Comparison of ENCODE assay signal across 21 cellular contexts in the genomic region with DNA sequence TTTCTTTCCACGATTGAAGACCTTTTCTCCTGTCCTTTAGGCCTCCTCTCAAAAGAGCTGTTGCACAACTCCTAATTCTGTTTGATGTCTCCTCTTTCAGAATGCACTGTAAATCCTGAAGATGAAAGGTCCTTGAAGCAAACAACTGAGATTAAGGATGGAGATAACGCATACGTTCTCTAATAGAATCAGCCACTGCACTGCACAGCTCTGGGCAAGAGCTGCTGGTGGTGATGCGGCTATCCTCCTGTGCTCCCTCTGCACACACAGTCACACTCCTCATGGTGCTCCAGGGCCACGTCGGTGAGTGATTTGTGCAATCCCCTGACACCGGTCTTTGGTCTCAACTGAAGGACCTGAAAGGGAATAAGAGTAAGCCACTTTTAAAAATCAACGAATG.
A peak's percentile ranks its signal among the peaks of the same experiment; 100 is the strongest.
DNase-seq lines count a peak whose midpoint lies in the region; FAIRE-seq lines count a peak whose summit lies in the region.
"Had no signal": no experiment of that assay in that cellular context is flagged by ENCODE, and none has a peak within 500 bp of the region (broad histone marks: within the 10 kb centered on the region; RNA-seq: fewer than 3 reads in every experiment).

No MANE protein-coding gene starts in this region.

- no peaks in the 10 kb centered on the region for H3K9me3 Mint-ChIP-seq in activated T-helper 2 cell treated with anti-CD3 and anti-CD28 coated beads, Interferon-gamma antibody, Interleukin-2, Interleukin-4, amounts not matched to agents 10 μg/mL and 5 μg/mL and 100 μg/mL, durations not matched to agents 14 hours and 24 hours and 36 hours
- H3K9me3 Mint-ChIP-seq: endodermal cell; T-helper 1 cell treated with Interleukin-12 subunit alpha and Interleukin-12 subunit beta and Interleukin-4 antibody, amounts not matched to agents 30 μg/mL and 1 μg/mL, for 36 hours had no signal

- no peaks in the 10 kb centered on the region for H3K4me1 Mint-ChIP-seq in activated T-helper 2 cell treated with anti-CD3 and anti-CD28 coated beads, Interferon-gamma antibody, Interleukin-2, Interleukin-4, amounts not matched to agents 10 μg/mL and 5 μg/mL and 100 μg/mL, durations not matched to agents 14 hours and 24 hours and 36 hours (ENCODE audit: low read depth)
- H3K4me1 Mint-ChIP-seq: activated naive CD4-positive, alpha-beta T cell treated with anti-CD3 and anti-CD28 coated beads, Interleukin-2, amount 50 U/mL, for 24 hours; endodermal cell; stimulated activated effector memory CD8-positive, alpha-beta T cell treated with anti-CD3 and anti-CD28 coated beads, Interleukin-12 subunit alpha, Interleukin-12 subunit beta, amount 100 ng/mL, for 72 hours had no signal

- DNase-seq in DMS79 (lab: John Stamatoyannopoulos, UW) = peak; percentile 61
- peak; percentile 33 to 60 for DNase-seq in NCI-H524 (lab: John Stamatoyannopoulos, UW)
- DNase-seq in left kidney (ENCODE audit: low read depth, low spot score) = peak; percentile 48
- DNase-seq in NCI-H748 (lab: John Stamatoyannopoulos, UW; ENCODE audit: unreplicated experiment) = no peak
- no peak for DNase-seq in kidney glomerular epithelial cell (lab: John Stamatoyannopoulos, UW)
- DNase-seq in activated T-helper 2 cell treated with anti-CD3 and anti-CD28 coated beads, Interferon-gamma antibody, Interleukin-2, Interleukin-4, amounts not matched to agents 10 μg/mL and 5 μg/mL and 100 μg/mL, durations not matched to agents 14 hours and 24 hours and 36 hours (ENCODE audit: low spot score) = no peak
- DNase-seq in NCI-H1048 (lab: John Stamatoyannopoulos, UW) = no peak
- DNase-seq: activated CD4-positive, alpha-beta memory T cell treated with anti-CD3 and anti-CD28 coated beads for 36 hours; activated CD8-positive, alpha-beta memory T cell treated with anti-CD3 and anti-CD28 coated beads, Interleukin-2, amount 50 U/mL, for 48 hours; DND-41; endodermal cell; heart right ventricle; Kasumi-1; NCI-H526 treated with DMSO at 0.1 percent for 48 hours; right cardiac atrium; stimulated activated CD4-positive, alpha-beta T cell treated with anti-CD3 and anti-CD28 coated beads, Interleukin-4, amount 100 ng/mL, for 24 hours had no signal

- peak; percentile 63 for FAIRE-seq in A204.1 (lab: Jason Lieb, UNC)
- FAIRE-seq: TTC549 had no signal

- H3K4me3 Mint-ChIP-seq in activated T-helper 2 cell treated with anti-CD3 and anti-CD28 coated beads, Interferon-gamma antibody, Interleukin-2, Interleukin-4, amounts not matched to agents 10 μg/mL and 5 μg/mL and 100 μg/mL, durations not matched to agents 14 hours and 24 hours and 36 hours (ENCODE audit: low read depth) = no peak overlapping the region
- H3K4me3 Mint-ChIP-seq: activated CD4-positive, alpha-beta memory T cell treated with anti-CD3 and anti-CD28 coated beads for 36 hours; activated naive CD4-positive, alpha-beta T cell treated with anti-CD3 and anti-CD28 coated beads, Interleukin-2, amount 50 U/mL, for 24 hours; endodermal cell; stimulated activated effector memory CD8-positive, alpha-beta T cell treated with anti-CD3 and anti-CD28 coated beads, Interleukin-12 subunit alpha, Interleukin-12 subunit beta, amount 100 ng/mL, for 72 hours; T-helper 1 cell treated with Interleukin-12 subunit alpha and Interleukin-12 subunit beta and Interleukin-4 antibody, amounts not matched to agents 30 μg/mL and 1 μg/mL, for 36 hours had no signal

- intact Hi-C loops in activated T-helper 2 cell treated with anti-CD3 and anti-CD28 coated beads, Interferon-gamma antibody, Interleukin-2, Interleukin-4, amounts not matched to agents 10 μg/mL and 5 μg/mL and 100 μg/mL, durations not matched to agents 14 hours and 24 hours and 36 hours (cut with micrococcal nuclease) = no loop called here

- H3K36me3 Mint-ChIP-seq in activated T-helper 2 cell treated with anti-CD3 and anti-CD28 coated beads, Interferon-gamma antibody, Interleukin-2, Interleukin-4, amounts not matched to agents 10 μg/mL and 5 μg/mL and 100 μg/mL, durations not matched to agents 14 hours and 24 hours and 36 hours (ENCODE audit: low read depth) = no peaks in the 10 kb centered on the region
- H3K36me3 Mint-ChIP-seq: activated CD4-positive, alpha-beta memory T cell treated with anti-CD3 and anti-CD28 coated beads for 36 hours; activated naive CD4-positive, alpha-beta T cell treated with anti-CD3 and anti-CD28 coated beads, Interleukin-2, amount 50 U/mL, for 24 hours; stimulated activated effector memory CD8-positive, alpha-beta T cell treated with anti-CD3 and anti-CD28 coated beads, Interleukin-12 subunit alpha, Interleukin-12 subunit beta, amount 100 ng/mL, for 72 hours had no signal

- no peak overlapping the region for H3K27ac Mint-ChIP-seq in activated T-helper 2 cell treated with anti-CD3 and anti-CD28 coated beads, Interferon-gamma antibody, Interleukin-2, Interleukin-4, amounts not matched to agents 10 μg/mL and 5 μg/mL and 100 μg/mL, durations not matched to agents 14 hours and 24 hours and 36 hours
- H3K27ac Mint-ChIP-seq: activated CD4-positive, alpha-beta memory T cell treated with anti-CD3 and anti-CD28 coated beads for 36 hours; activated naive CD4-positive, alpha-beta T cell treated with anti-CD3 and anti-CD28 coated beads, Interleukin-2, amount 50 U/mL, for 24 hours; endodermal cell; stimulated activated effector memory CD8-positive, alpha-beta T cell treated with anti-CD3 and anti-CD28 coated beads, Interleukin-12 subunit alpha, Interleukin-12 subunit beta, amount 100 ng/mL, for 72 hours; T-helper 1 cell treated with Interleukin-12 subunit alpha and Interleukin-12 subunit beta and Interleukin-4 antibody, amounts not matched to agents 30 μg/mL and 1 μg/mL, for 36 hours had no signal

- H3K27me3 Mint-ChIP-seq in activated T-helper 2 cell treated with anti-CD3 and anti-CD28 coated beads, Interferon-gamma antibody, Interleukin-2, Interleukin-4, amounts not matched to agents 10 μg/mL and 5 μg/mL and 100 μg/mL, durations not matched to agents 14 hours and 24 hours and 36 hours (ENCODE audit: low read depth) = no peaks in the 10 kb centered on the region
- H3K27me3 Mint-ChIP-seq: activated CD4-positive, alpha-beta memory T cell treated with anti-CD3 and anti-CD28 coated beads for 36 hours; activated naive CD4-positive, alpha-beta T cell treated with anti-CD3 and anti-CD28 coated beads, Interleukin-2, amount 50 U/mL, for 24 hours had no signal

Comparison
In these comparisons a context has a peak if more than half of its experiments do, and no peak if none do; other contexts are left out.
1. DNase-seq: peak in DMS79 (single experiment), NCI-H524 (2 of 2) and left kidney (single experiment); none in NCI-H748 (single experiment), kidney glomerular epithelial cell (single experiment), activated T-helper 2 cell treated with anti-CD3 and anti-CD28 coated beads, Interferon-gamma antibody, Interleukin-2, Interleukin-4, amounts not matched to agents 10 μg/mL and 5 μg/mL and 100 μg/mL, durations not matched to agents 14 hours and 24 hours and 36 hours (single experiment) and NCI-H1048 (single experiment).